6 cellular contexts compared by ENCODE assay signal in genomic region chr5:38802125-38802524, GRCh38. TPM values are rescaled to one million over a fixed set of nuclear protein-coding genes. Genes with fewer than 3 reads are reported as not detected.
"Had no signal": no experiment of that assay in that cellular context is flagged by ENCODE, and none has a peak within 500 bp of the region (broad histone marks: within the 10 kb centered on the region; RNA-seq: fewer than 3 reads in every experiment).

No MANE protein-coding gene starts in this region.

- H2AFZ ChIP-seq: GM23338 had no signal

- DNase-seq: H9, HCEC 1CT, IMR-90 had no signal

- H3K4me2 ChIP-seq: GM23338 had no signal

- ATAC-seq: GM23338, K562 had no signal

- H3K4me3 ChIP-seq: GM23338, K562 had no signal

RNA-seq across cellular contexts. Expression of gene OSMR, which starts 43.7 kb away (rescaled TPM):
- total RNA-seq: HT-29 had no signal
